ENCODE assay signal across 8 cellular contexts in the genomic region with DNA sequence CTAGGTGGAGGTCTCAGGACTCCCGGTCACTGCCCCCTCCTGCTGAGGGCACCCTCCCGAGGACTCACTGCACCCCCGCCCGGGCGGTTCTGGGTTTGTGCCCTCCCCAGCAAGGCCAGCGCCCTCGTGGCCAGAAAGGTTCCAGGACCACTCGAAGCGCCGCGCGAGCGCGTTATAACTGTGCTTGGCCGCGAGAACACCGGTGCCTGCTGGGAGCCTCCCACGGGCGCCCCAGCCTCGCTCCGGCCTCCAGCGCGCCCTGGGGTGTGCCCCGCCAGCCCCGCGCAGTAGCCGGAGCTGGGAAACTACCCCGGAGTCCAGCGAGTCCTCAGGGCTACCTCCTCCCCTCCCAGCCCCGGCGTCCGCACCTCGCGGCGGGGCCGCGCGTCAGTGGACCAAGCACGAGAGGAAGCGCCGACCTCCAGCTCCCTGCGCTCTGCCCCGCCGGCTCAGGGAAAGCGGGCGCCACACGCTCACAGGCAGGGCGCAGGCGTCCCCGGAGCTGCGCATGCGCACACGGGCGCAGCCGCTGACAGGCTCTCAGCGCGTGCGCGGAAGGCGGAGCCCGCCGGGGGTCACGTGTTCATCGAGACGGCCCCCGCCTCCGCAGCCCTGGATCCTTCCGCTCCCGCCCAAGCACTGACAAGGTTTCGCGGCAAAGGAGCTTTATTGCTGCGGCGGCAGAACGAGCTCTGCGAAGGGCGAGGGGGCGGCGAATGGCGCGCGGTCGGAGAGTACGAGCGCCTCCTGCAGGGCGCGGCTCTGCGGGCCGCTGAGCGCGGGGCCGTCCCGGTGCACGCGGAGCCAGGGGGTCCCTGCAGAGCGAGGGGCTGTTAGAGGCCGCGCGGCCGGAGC. TPM values are rescaled to one million over a fixed set of nuclear protein-coding genes. Genes with fewer than 3 reads are reported as not detected.
A peak's percentile ranks its signal among the peaks of the same experiment; 100 is the strongest.
DNase-seq lines count a peak whose midpoint lies in the region; ATAC-seq and TF ChIP-seq lines count a peak whose summit lies in the region.

A gene with protein sequence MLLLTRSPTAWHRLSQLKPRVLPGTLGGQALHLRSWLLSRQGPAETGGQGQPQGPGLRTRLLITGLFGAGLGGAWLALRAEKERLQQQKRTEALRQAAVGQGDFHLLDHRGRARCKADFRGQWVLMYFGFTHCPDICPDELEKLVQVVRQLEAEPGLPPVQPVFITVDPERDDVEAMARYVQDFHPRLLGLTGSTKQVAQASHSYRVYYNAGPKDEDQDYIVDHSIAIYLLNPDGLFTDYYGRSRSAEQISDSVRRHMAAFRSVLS (minus strand): TSS at position 495 of the 855 bp plus-strand sequence. CDS start 1,187 bp downstream, outside the sequence.

- H3K27ac ChIP-seq in GM23248 = peak within 1 kb of the TSS; percentile 84
- H3K27ac ChIP-seq in RWPE2 (ENCODE audit: poor library complexity, severe bottlenecking) = peak within 1 kb of the TSS; percentile 81
- peak within 1 kb of the TSS; percentile 92 to 98 (median 94) for H3K27ac ChIP-seq in stomach

- ATAC-seq in RWPE2 (ENCODE audit: low read depth) = peak; percentile 45

- no peaks in the 10 kb centered on the region for H4K20me1 ChIP-seq in GM23248 (ENCODE audit: insufficient read depth)

- peak within 1 kb of the TSS; percentile 95 for H3K4me3 Mint-ChIP-seq in neural crest cell

- peak; percentile 96 for DNase-seq in EH (ENCODE audit: low read depth)
- DNase-seq in GM23248 = peak; percentile 99
- peak; percentile 88 for DNase-seq in LNCaP clone FGC (ENCODE audit: low read depth)
- DNase-seq in RWPE2 (ENCODE audit: low spot score) = peak; percentile 95
- peak; percentile 99 for DNase-seq in activated effector memory CD4-positive, alpha-beta T cell treated with anti-CD3 and anti-CD28 coated beads, Interleukin-2, amount 50 U/mL, for 16 hours
- peak; percentile 95 for DNase-seq in fibroblast of the conjunctiva (ENCODE audit: low read depth)
- DNase-seq in neural crest cell (ENCODE audit: low read depth, low spot score) = peak; percentile 97
- peak; percentile 98 for DNase-seq in stomach

- H3K27ac Mint-ChIP-seq in neural crest cell (ENCODE audit: unreplicated experiment) = no peak within 1 kb of the TSS

- peak within 1 kb of the TSS; percentile 91 for H3K4me2 ChIP-seq in GM23248 (ENCODE audit: unreplicated experiment)

- H3K4me3 ChIP-seq in GM23248 (peak within 1 kb of the TSS; percentile 77), LNCaP clone FGC (ENCODE audit: low read depth, low read length) (peak within 1 kb of the TSS; percentile 82), RWPE2 (ENCODE audit: severe bottlenecking) (peak within 1 kb of the TSS; percentile 51), stomach (peak within 1 kb of the TSS; percentile 63 to 86 (median 80))

- peaks cover 39% of the 10 kb centered on the region for H3K27me3 Mint-ChIP-seq in neural crest cell (ENCODE audit: low read depth)

- H3K4me1 ChIP-seq in GM23248 (ENCODE audit: insufficient read depth) (no peaks in the 10 kb centered on the region), RWPE2 (ENCODE audit: insufficient read depth, poor library complexity, severe bottlenecking) (no peaks in the 10 kb centered on the region), stomach (peaks cover 42 to 63% (median 62%) of the 10 kb centered on the region in 4 donors)

- peak within 1 kb of the TSS; percentile 47 for H2AFZ ChIP-seq in GM23248

- in situ Hi-C loops in GM23248 (cut with MboI) = no loop called here

- H3K36me3 ChIP-seq in GM23248 (ENCODE audit: low read depth) = 0 out of 2 replicates have a peak, but pooled peaks cover 6% of the 10 kb centered on the region
- peaks cover 7% of the 10 kb centered on the region for H3K36me3 ChIP-seq in RWPE2 (ENCODE audit: low read depth)
- peaks cover 24 to 40% (median 39%) of the 10 kb centered on the region in 4 donors for H3K36me3 ChIP-seq in stomach

- H3K4me1 Mint-ChIP-seq in neural crest cell = peaks cover 17% of the 10 kb centered on the region

- TF ChIP-seq POLR2A in stomach (IDR thresholded peaks at IDR 0.05) = peak in 1 of 4 donors; percentile 57

- intact Hi-C loops in stomach (cut with DNase I; ENCODE audit: low total_unique reads) = no loop called here

- no peak for TF ChIP-seq EP300 in stomach (IDR thresholded peaks at IDR 0.05)

- no peaks in the 10 kb centered on the region for H3K9me3 Mint-ChIP-seq in neural crest cell

- H3F3A ChIP-seq in GM23248 (ENCODE audit: insufficient read depth) = peaks cover 16% of the 10 kb centered on the region; the same call in 1 of the 2 replicates

- no peaks in the 10 kb centered on the region for H3K27me3 ChIP-seq in GM23248 (replicated peaks; ENCODE audit: insufficient read depth)
- no peaks in the 10 kb centered on the region for H3K27me3 ChIP-seq in RWPE2 (ENCODE audit: insufficient read depth, poor library complexity, severe bottlenecking)
- H3K27me3 ChIP-seq in stomach = peaks cover 0 to 12% (median 0%) of the 10 kb centered on the region in 3 donors

- H3K79me2 ChIP-seq in GM23248 (ENCODE audit: insufficient read depth) = peaks cover 34% of the 10 kb centered on the region

- TF ChIP-seq CTCF in LNCaP clone FGC (IDR thresholded peaks at IDR 0.05; ENCODE audit: control insufficient read depth, extremely low read depth, insufficient read depth) (peak; percentile 44), RWPE2 (IDR thresholded peaks at IDR 0.05; ENCODE audit: poor library complexity, severe bottlenecking) (no peak), neural crest cell (conservative IDR thresholded peaks at IDR 0.05) (peak; percentile 65), stomach (IDR thresholded peaks at IDR 0.05) (peak in 4 of 7 experiments; percentile 5 to 27 (median 18))

- H3K9me2 ChIP-seq in GM23248 (ENCODE audit: insufficient read depth) = no peaks in the 10 kb centered on the region

- peak within 1 kb of the TSS; percentile 85 for H3K9ac ChIP-seq in GM23248

- peaks cover 6% of the 10 kb centered on the region for H3K36me3 Mint-ChIP-seq in neural crest cell (ENCODE audit: low read depth)

- 1 to 2% methylated on average over 76 to 84 of the region's 99 CpGs for WGBS in GM23248 (ENCODE audit: low coverage in 1 of 2, low lambda C conversion rate in 2 of 2, missing lambda C conversion rate in 2 of 2), 2 experiments
- WGBS in stomach, 5 donors = 0 to 2% (median 1%) methylated on average over 13 to 99 of the region's 99 CpGs

- H3K9me3 ChIP-seq in GM23248 (ENCODE audit: low read depth) = no peaks in the 10 kb centered on the region
- H3K9me3 ChIP-seq in RWPE2 (ENCODE audit: severe bottlenecking) = no peaks in the 10 kb centered on the region
- no peaks in the 10 kb centered on the region for H3K9me3 ChIP-seq in stomach

RNA-seq across cellular contexts. Expression of the gene that starts here (rescaled TPM):
- total RNA-seq in GM23248 (2014; rRNA removed; shearing (Covaris generic)) = 8.4 and 17.5 TPM in 2 replicates
- polyA plus RNA-seq in GM23248 (2016; fragmentation: Nextera tagmentation; extraction: Ambion mirVana) = 11.0 and 15.0 TPM in 2 replicates
- total RNA-seq in neural crest cell = 2.3 and 4.2 TPM in 2 replicates
- total RNA-seq in stomach = not detected
- polyA plus RNA-seq in stomach = 1 to 10 TPM in 2 of 3 donors, under 1 TPM in 1; 0.92 to 7.5 (median 1.9) TPM

Comparison
In these comparisons a context has a peak if more than half of its experiments do, and no peak if none do; other contexts are left out.
1. Peak in every context shown above with its lines: DNase-seq, ATAC-seq, H3K4me3 ChIP-seq and H3K27ac ChIP-seq.